Comparison of ENCODE assay signal across 9 cellular contexts in genomic region chr10:108783897-108784296, GRCh38.
DNase-seq lines count a peak whose midpoint lies in the region; ATAC-seq, FAIRE-seq and TF ChIP-seq lines count a peak whose summit lies in the region.
"Had no signal": no experiment of that assay in that cellular context is flagged by ENCODE, and none has a peak within 500 bp of the region (broad histone marks: within the 10 kb centered on the region; RNA-seq: fewer than 3 reads in every experiment).

No MANE protein-coding gene starts in this region.

- no peaks in the 10 kb centered on the region for H3K36me3 Mint-ChIP-seq in activated CD4-positive, alpha-beta T cell treated with anti-CD3 and anti-CD28 coated beads, Interleukin-2, amount 10 ng/mL, durations not matched to agents 7 days and 5 days (ENCODE audit: low read depth)
- H3K36me3 Mint-ChIP-seq in astrocyte (ENCODE audit: low read depth, unreplicated experiment) (peaks cover 2% of the 10 kb centered on the region), naive B cell (peaks cover 0 to 6% of the 10 kb centered on the region in 2 donors)
- H3K36me3 Mint-ChIP-seq: brain had no signal

- FAIRE-seq in astrocyte (lab: Jason Lieb, UNC), result no peak

- peak; percentile 54 for TF ChIP-seq CTCF in astrocyte (IDR thresholded peaks at IDR 0.05; ENCODE audit: insufficient read depth, low read depth, low read length)

- no peaks in the 10 kb centered on the region for H3K27me3 ChIP-seq in astrocyte (ENCODE audit: insufficient read depth, low read length)

- CTCF ChIA-PET in activated CD4-positive, alpha-beta T cell treated with anti-CD3 and anti-CD28 coated beads, Interleukin-2, amount 10 ng/mL, durations not matched to agents 7 days and 5 days (lab: Charles Lee), result no interaction called here

- H3K9ac ChIP-seq in astrocyte (ENCODE audit: low read length), result no peak overlapping the region

- DNase-seq in activated CD4-positive, alpha-beta T cell treated with anti-CD3 and anti-CD28 coated beads, Interleukin-2, amount 10 ng/mL, durations not matched to agents 7 days and 5 days, result peak; percentile 22
- DNase-seq in activated CD4-positive, alpha-beta T cell treated with anti-CD3 and anti-CD28 coated beads, Interleukin-2, amount 50 U/mL, for 4 hours, result no peak
- DNase-seq in LoVo (ENCODE audit: low spot score) (peak; percentile 9), astrocyte (ENCODE audit: low read depth) (peak; percentile 31), naive B cell (peak; percentile 6), NCI-H2227 (lab: John Stamatoyannopoulos, UW; ENCODE audit: unreplicated experiment) (no peak), NCI-H2081 treated with DMSO at 0.1 percent for 48 hours (lab: John Stamatoyannopoulos, UW) (no peak)

- POLR2A ChIA-PET in activated CD4-positive, alpha-beta T cell treated with anti-CD3 and anti-CD28 coated beads, Interleukin-2, amount 10 ng/mL, durations not matched to agents 7 days and 5 days (lab: Charles Lee), result no interaction called here

- H3K79me2 ChIP-seq in astrocyte (ENCODE audit: insufficient read depth, low read length), result no peaks in the 10 kb centered on the region

- peaks cover 8% of the 10 kb centered on the region for H3K9me3 Mint-ChIP-seq in activated CD4-positive, alpha-beta T cell treated with anti-CD3 and anti-CD28 coated beads, Interleukin-2, amount 10 ng/mL, durations not matched to agents 7 days and 5 days
- H3K9me3 Mint-ChIP-seq in astrocyte (ENCODE audit: unreplicated experiment), result peaks cover 18% of the 10 kb centered on the region
- peaks cover 0 to 17% (median 8%) of the 10 kb centered on the region in 7 donors for H3K9me3 Mint-ChIP-seq in naive B cell

- H3K4me3 ChIP-seq in astrocyte (ENCODE audit: insufficient read depth, low read depth, low read length), result no peak overlapping the region

- H2AFZ ChIP-seq in astrocyte (ENCODE audit: low read depth, low read length), result no peak overlapping the region

- no peak overlapping the region for H3K27ac Mint-ChIP-seq in activated CD4-positive, alpha-beta T cell treated with anti-CD3 and anti-CD28 coated beads, Interleukin-2, amount 10 ng/mL, durations not matched to agents 7 days and 5 days
- H3K27ac Mint-ChIP-seq in astrocyte (ENCODE audit: unreplicated experiment), result no peak overlapping the region
- no peak overlapping the region for H3K27ac Mint-ChIP-seq in naive B cell
- H3K27ac Mint-ChIP-seq: brain had no signal

- H3K4me1 ChIP-seq in astrocyte (ENCODE audit: insufficient read depth, low read length), result peaks cover 9% of the 10 kb centered on the region

- no peaks in the 10 kb centered on the region for H4K20me1 ChIP-seq in astrocyte (ENCODE audit: insufficient read depth, low read length)

- no peak overlapping the region for H3K4me3 Mint-ChIP-seq in activated CD4-positive, alpha-beta T cell treated with anti-CD3 and anti-CD28 coated beads, Interleukin-2, amount 10 ng/mL, durations not matched to agents 7 days and 5 days
- H3K4me3 Mint-ChIP-seq in astrocyte (ENCODE audit: unreplicated experiment), result no peak overlapping the region
- H3K4me3 Mint-ChIP-seq in naive B cell, result no peak overlapping the region
- H3K4me3 Mint-ChIP-seq: brain had no signal

- H3K27ac ChIP-seq in astrocyte (ENCODE audit: low read depth, low read length), result no peak overlapping the region

- H3K36me3 ChIP-seq in astrocyte (ENCODE audit: insufficient read depth, low read length), result no peaks in the 10 kb centered on the region

- no peaks in the 10 kb centered on the region for H3K27me3 Mint-ChIP-seq in activated CD4-positive, alpha-beta T cell treated with anti-CD3 and anti-CD28 coated beads, Interleukin-2, amount 10 ng/mL, durations not matched to agents 7 days and 5 days
- H3K27me3 Mint-ChIP-seq in astrocyte (ENCODE audit: low read depth, unreplicated experiment), result no peaks in the 10 kb centered on the region
- peaks cover 0 to 5% (median 0%) of the 10 kb centered on the region in 3 donors for H3K27me3 Mint-ChIP-seq in naive B cell

- no peak overlapping the region for H3K4me2 ChIP-seq in astrocyte (ENCODE audit: low read length)

- ATAC-seq in GM21723 (IDR thresholded peaks at IDR 0.05; ENCODE audit: unreplicated experiment) (peak; percentile 83), naive B cell (ENCODE audit: low read depth in 2 of 2) (no peak)

- no peaks in the 10 kb centered on the region for H3K4me1 Mint-ChIP-seq in activated CD4-positive, alpha-beta T cell treated with anti-CD3 and anti-CD28 coated beads, Interleukin-2, amount 10 ng/mL, durations not matched to agents 7 days and 5 days
- H3K4me1 Mint-ChIP-seq in astrocyte (ENCODE audit: low read depth, unreplicated experiment) (peaks cover 26% of the 10 kb centered on the region), naive B cell (no peaks in the 10 kb centered on the region)
- H3K4me1 Mint-ChIP-seq: brain had no signal

- no peaks in the 10 kb centered on the region for H3K9me3 ChIP-seq in astrocyte (ENCODE audit: insufficient read depth, low read depth, low read length)

Comparison
In these comparisons a context has a peak if more than half of its experiments do, and no peak if none do; other contexts are left out.
1. DNase-seq: peak in activated CD4-positive, alpha-beta T cell treated with anti-CD3 and anti-CD28 coated beads, Interleukin-2, amount 10 ng/mL, durations not matched to agents 7 days and 5 days (single experiment), LoVo (single experiment), astrocyte (single experiment) and naive B cell (single experiment); none in activated CD4-positive, alpha-beta T cell treated with anti-CD3 and anti-CD28 coated beads, Interleukin-2, amount 50 U/mL, for 4 hours (0 of 2), NCI-H2227 (single experiment) and NCI-H2081 treated with DMSO at 0.1 percent for 48 hours (single experiment).